Comparison of ENCODE assay signal across 8 cellular contexts in the genomic region with DNA sequence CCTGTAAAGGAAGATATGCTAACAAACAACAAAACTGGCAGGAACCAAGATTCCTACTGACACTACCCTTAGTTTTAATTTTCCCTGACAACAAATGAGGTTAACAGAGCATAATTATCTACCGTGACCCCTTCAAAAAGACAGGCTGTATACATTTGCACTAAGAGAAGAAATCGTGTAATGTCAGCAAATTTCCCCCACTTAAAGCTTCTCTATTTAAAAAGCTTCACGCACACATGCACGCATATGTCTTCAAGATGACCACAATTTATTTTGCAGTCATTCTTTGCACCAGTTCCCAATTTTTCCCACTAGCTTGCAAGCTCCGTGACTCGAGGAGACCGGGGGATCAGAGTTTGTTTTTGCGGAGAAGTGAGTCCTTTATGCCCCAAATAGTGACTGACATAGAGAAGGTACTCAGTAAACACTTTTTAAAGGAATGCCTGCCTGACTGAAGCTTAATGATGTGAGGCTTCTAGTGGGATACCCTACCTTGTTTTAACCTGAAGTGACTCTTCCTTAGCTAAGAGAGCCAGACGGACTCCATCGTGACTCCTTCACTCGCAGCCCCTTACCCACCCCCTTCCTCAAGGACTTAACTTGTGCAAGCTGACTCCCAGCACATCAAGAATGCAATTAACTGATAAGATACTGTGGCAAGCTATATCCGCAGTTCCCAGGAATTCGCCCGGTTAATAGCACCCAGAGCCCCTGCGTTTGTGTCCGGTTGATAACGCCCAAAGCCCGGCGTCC. TPM values are rescaled to one million over a fixed set of nuclear protein-coding genes. Genes with fewer than 3 reads are reported as not detected.
DNase-seq lines count a peak whose midpoint lies in the region; ATAC-seq and TF ChIP-seq lines count a peak whose summit lies in the region.

No MANE protein-coding gene starts in this region.

- H3K4me3 ChIP-seq in body of pancreas, result peak overlapping the region in 1 of 2 donors; percentile 51

- intact Hi-C loops in body of pancreas (cut with DNase I), result no loop called here

- peak in 2 of 3 donors; percentile 15 to 29 for TF ChIP-seq POLR2A in body of pancreas (IDR thresholded peaks at IDR 0.05)

- no peaks in the 10 kb centered on the region for H3K9me3 Mint-ChIP-seq in T-helper 1 cell treated with Interleukin-12 subunit alpha and Interleukin-12 subunit beta and Interleukin-4 antibody, amounts not matched to agents 30 μg/mL and 1 μg/mL, for 36 hours
- H3K9me3 Mint-ChIP-seq in stimulated activated naive CD8-positive, alpha-beta T cell treated with anti-CD3 and anti-CD28 coated beads, Interleukin-15, amount 100 ng/mL, for 72 hours, result no peaks in the 10 kb centered on the region

- H3K4me1 ChIP-seq in body of pancreas, result peaks cover 17% of the 10 kb centered on the region

- H3K4me3 Mint-ChIP-seq in T-helper 1 cell treated with Interleukin-12 subunit alpha and Interleukin-12 subunit beta and Interleukin-4 antibody, amounts not matched to agents 30 μg/mL and 1 μg/mL, for 36 hours, result peak overlapping the region; percentile 87
- H3K4me3 Mint-ChIP-seq in stimulated activated naive CD8-positive, alpha-beta T cell treated with anti-CD3 and anti-CD28 coated beads, Interleukin-15, amount 100 ng/mL, for 72 hours, result peak overlapping the region; percentile 85 to 90

- no peaks in the 10 kb centered on the region for H3K9me3 ChIP-seq in body of pancreas

- ATAC-seq in body of pancreas, result no peak
- ATAC-seq in stimulated activated naive CD8-positive, alpha-beta T cell treated with anti-CD3 and anti-CD28 coated beads, Interleukin-15, amount 100 ng/mL, for 72 hours, result no peak

- WGBS in body of pancreas, 2 donors, result 2 to 3% methylated on average over 19 of the region's 19 CpGs

- peaks cover 22% of the 10 kb centered on the region for H3K4me1 Mint-ChIP-seq in T-helper 1 cell treated with Interleukin-12 subunit alpha and Interleukin-12 subunit beta and Interleukin-4 antibody, amounts not matched to agents 30 μg/mL and 1 μg/mL, for 36 hours (ENCODE audit: low read depth)
- H3K4me1 Mint-ChIP-seq in stimulated activated naive CD8-positive, alpha-beta T cell treated with anti-CD3 and anti-CD28 coated beads, Interleukin-15, amount 100 ng/mL, for 72 hours, result peaks cover 16% of the 10 kb centered on the region

- H3K27me3 Mint-ChIP-seq in T-helper 1 cell treated with Interleukin-12 subunit alpha and Interleukin-12 subunit beta and Interleukin-4 antibody, amounts not matched to agents 30 μg/mL and 1 μg/mL, for 36 hours (ENCODE audit: low read depth), result peaks cover 3% of the 10 kb centered on the region
- no peaks in the 10 kb centered on the region for H3K27me3 Mint-ChIP-seq in stimulated activated naive CD8-positive, alpha-beta T cell treated with anti-CD3 and anti-CD28 coated beads, Interleukin-15, amount 100 ng/mL, for 72 hours

- TF ChIP-seq CTCF in body of pancreas (IDR thresholded peaks at IDR 0.05), result no peak

- H3K36me3 Mint-ChIP-seq in T-helper 1 cell treated with Interleukin-12 subunit alpha and Interleukin-12 subunit beta and Interleukin-4 antibody, amounts not matched to agents 30 μg/mL and 1 μg/mL, for 36 hours (ENCODE audit: low read depth), result no peaks in the 10 kb centered on the region

- H3K36me3 ChIP-seq in body of pancreas (replicated peaks in 1 of 2; ENCODE audit: insufficient read depth in 1 of 2, low read depth in 2 of 2), result no peaks in the 10 kb centered on the region

- H3K27ac Mint-ChIP-seq in T-helper 1 cell treated with Interleukin-12 subunit alpha and Interleukin-12 subunit beta and Interleukin-4 antibody, amounts not matched to agents 30 μg/mL and 1 μg/mL, for 36 hours, result peak overlapping the region; percentile 97
- peak overlapping the region; percentile 96 to 100 for H3K27ac Mint-ChIP-seq in stimulated activated naive CD8-positive, alpha-beta T cell treated with anti-CD3 and anti-CD28 coated beads, Interleukin-15, amount 100 ng/mL, for 72 hours

- DNase-seq in T-helper 1 cell, result no peak
- DNase-seq in NCI-H82 treated with DMSO at 0.1 percent for 48 hours (lab: John Stamatoyannopoulos, UW; ENCODE audit: unreplicated experiment), result peak; percentile 51
- peak; percentile 44 to 70 (median 50) for DNase-seq in body of pancreas
- peak; percentile 10 to 37 for DNase-seq in stimulated activated naive CD8-positive, alpha-beta T cell treated with anti-CD3 and anti-CD28 coated beads, Interleukin-15, amount 100 ng/mL, for 72 hours
- no peak for DNase-seq in activated CD4-positive, CD25-positive, alpha-beta regulatory T cell (lab: John Stamatoyannopoulos, UW)
- no peak for DNase-seq in mesenteric fat pad (ENCODE audit: low spot score)

- H3K27ac ChIP-seq in body of pancreas (peak overlapping the region; percentile 92 to 96 (median 94)), layer of hippocampus (ENCODE audit: low read depth, low read length) (peak overlapping the region; percentile 99)

- H3K27me3 ChIP-seq in body of pancreas (no peaks in the 10 kb centered on the region), layer of hippocampus (ENCODE audit: control insufficient read depth, insufficient read depth, low read length) (no peaks in the 10 kb centered on the region)

RNA-seq across cellular contexts. Expression of a gene that starts 9.3 kb away (rescaled TPM):
- total RNA-seq in body of pancreas (10 to 100 TPM in 1 of 2 donors, 1 to 10 TPM in 1; 7.3 to 17.1 TPM), mesenteric fat pad (54.4 TPM)

RNA-seq across cellular contexts. Expression of a gene that starts 19.0 kb away (rescaled TPM):
- 100 to 1,000 TPM; 113 to 147 TPM for total RNA-seq in body of pancreas
- total RNA-seq in mesenteric fat pad, result 127 TPM

Comparison
In these comparisons a context has a peak if more than half of its experiments do, and no peak if none do; other contexts are left out.
1. DNase-seq: peak in NCI-H82 treated with DMSO at 0.1 percent for 48 hours (single experiment), body of pancreas (4 of 4) and stimulated activated naive CD8-positive, alpha-beta T cell treated with anti-CD3 and anti-CD28 coated beads, Interleukin-15, amount 100 ng/mL, for 72 hours (2 of 2); none in T-helper 1 cell (0 of 5), activated CD4-positive, CD25-positive, alpha-beta regulatory T cell (0 of 4) and mesenteric fat pad (single experiment).